ENCODE assay signal across 19 cellular contexts in genomic region chr2:48219555-48220436, GRCh38.
"Had no signal": no experiment of that assay in that cellular context is flagged by ENCODE, and none has a peak within 500 bp of the region (broad histone marks: within the 10 kb centered on the region; RNA-seq: fewer than 3 reads in every experiment).

No MANE protein-coding gene starts in this region.

- H3K36me3 ChIP-seq: brain microvascular endothelial cell, gastrocnemius medialis, heart left ventricle, lower lobe of right lung, stomach had no signal

- H3K27ac ChIP-seq: brain microvascular endothelial cell, gastrocnemius medialis, testis had no signal

- H3K9me3 ChIP-seq: gastrocnemius medialis, heart left ventricle, lower lobe of right lung, stomach, testis had no signal

- DNase-seq: activated CD4-positive, alpha-beta T cell treated with anti-CD3 and anti-CD28 coated beads, Interleukin-2, amount 10 ng/mL, durations not matched to agents 24 days and 14 days; activated CD8-positive, alpha-beta memory T cell treated with anti-CD3 and anti-CD28 coated beads, Interleukin-2, amount 50 U/mL, for 4 hours; activated naive CD4-positive, alpha-beta T cell treated with anti-CD3 and anti-CD28 coated beads for 36 hours; activated naive CD8-positive, alpha-beta T cell treated with anti-CD3 and anti-CD28 coated beads, Interleukin-2, amount 50 U/mL, for 24 hours; activated T-cell treated with anti-CD3 and anti-CD28 coated beads, Interleukin-2, amount 50 U/mL, for 4 hours; aorta; brain microvascular endothelial cell; central memory CD4-positive, alpha-beta T cell; gastrocnemius medialis; heart left ventricle; lower lobe of right lung; nucleus accumbens; retina; stimulated activated CD4-positive, alpha-beta T cell treated with anti-CD3 and anti-CD28 coated beads, Interleukin-2, amount 100 ng/mL, for 24 hours; stomach; T-helper 1 cell; T-helper 9 cell; testis had no signal

- ATAC-seq: activated naive CD8-positive, alpha-beta T cell treated with anti-CD3 and anti-CD28 coated beads, Interleukin-2, amount 50 U/mL, for 24 hours; activated T-cell treated with anti-CD3 and anti-CD28 coated beads, Interleukin-2, amount 50 U/mL, for 4 hours; gastrocnemius medialis; heart left ventricle; lower lobe of right lung; SK-N-SH treated with all-trans-retinoic acid at 6 μM for 48 hours had no signal

- H3K27me3 ChIP-seq: brain microvascular endothelial cell, gastrocnemius medialis, heart left ventricle, stomach, testis had no signal

- H3K4me1 ChIP-seq: gastrocnemius medialis, testis had no signal

- H3K4me3 ChIP-seq: gastrocnemius medialis, heart left ventricle, lower lobe of right lung, stomach, testis had no signal
